ENCODE assay signal across 7 cellular contexts in the genomic region with DNA sequence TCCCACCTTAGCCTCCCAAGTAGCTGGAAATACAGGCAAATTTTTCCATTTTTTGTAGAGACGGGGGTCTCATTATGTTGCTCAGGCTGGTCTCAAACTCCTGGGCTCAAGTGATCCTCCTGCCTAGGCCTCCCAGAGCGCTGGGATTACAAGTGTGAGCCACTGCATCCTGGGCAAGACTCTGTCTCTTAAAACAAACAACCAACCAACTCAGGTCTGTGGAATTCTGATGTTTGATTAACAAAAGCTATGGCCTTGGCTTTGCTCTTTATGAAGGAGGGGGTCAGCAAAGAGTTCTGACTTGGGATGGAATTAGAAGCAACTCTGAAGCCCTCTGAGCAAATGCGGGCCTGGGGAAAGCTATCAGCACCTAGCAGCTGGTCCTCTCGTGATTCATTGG.
"Had no signal": no experiment of that assay in that cellular context is flagged by ENCODE, and none has a peak within 500 bp of the region (broad histone marks: within the 10 kb centered on the region; RNA-seq: fewer than 3 reads in every experiment).

No MANE protein-coding gene starts in this region.

- H2AFZ ChIP-seq: GM23338 had no signal

- H3K4me2 ChIP-seq: GM23338 had no signal

- DNase-seq: H9, HCEC 1CT, KBM-7 had no signal

- FAIRE-seq: H1, H54, HTR-8/SVneo had no signal

- ATAC-seq: GM23338 had no signal

- H3K4me3 ChIP-seq: GM23338 had no signal
